20 cellular contexts compared by ENCODE assay signal in the genomic region with DNA sequence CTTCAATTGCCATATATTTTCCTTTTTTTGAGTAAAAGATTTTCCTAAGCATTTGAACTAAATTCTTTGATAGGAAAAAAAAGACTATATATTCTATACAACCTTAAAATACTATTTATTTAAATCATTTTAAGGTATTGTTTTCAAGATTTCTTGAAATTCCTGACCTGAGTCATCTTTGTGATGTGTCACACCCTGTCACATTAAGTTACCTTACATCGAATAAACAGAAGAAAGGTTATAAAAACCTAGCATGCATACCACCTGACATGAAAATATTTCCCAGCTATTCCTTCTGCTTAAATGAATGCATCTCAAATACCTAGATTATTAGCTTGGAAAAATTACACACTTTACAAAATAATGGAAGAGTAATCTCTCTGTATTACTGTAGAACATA.
A peak's percentile ranks its signal among the peaks of the same experiment; 100 is the strongest.
DNase-seq lines count a peak whose midpoint lies in the region; ATAC-seq and TF ChIP-seq lines count a peak whose summit lies in the region.
"Had no signal": no experiment of that assay in that cellular context is flagged by ENCODE, and none has a peak within 500 bp of the region (broad histone marks: within the 10 kb centered on the region; RNA-seq: fewer than 3 reads in every experiment).

No MANE protein-coding gene starts in this region.

- CTCF ChIA-PET in SK-N-SH (lab: Yijun Ruan, JAX) = no interaction called here
- CTCF ChIA-PET in RWPE1 (lab: Yijun Ruan, JAX) = interaction anchor here (0.5 kb wide), 1 partner anchor 16 kb away, joined by 7 read pairs; no protein-coding TSS in a partner anchor

- H3K9me3 ChIP-seq in SK-N-SH = no peaks in the 10 kb centered on the region

- TF ChIP-seq RAD21 in SK-N-SH (IDR thresholded peaks at IDR 0.05; ENCODE audit: low read length) = no peak

- no peak for TF ChIP-seq EP300 in SK-N-SH (IDR thresholded peaks at IDR 0.05; ENCODE audit: borderline replicate concordance in 1 of 2, low read depth in 1 of 2, low read length in 1 of 2)

- H2AFZ ChIP-seq in SK-N-SH (ENCODE audit: low read depth) = no peak overlapping the region

- no peak overlapping the region for H3K9ac ChIP-seq in SK-N-SH

- no peak overlapping the region for H3K4me3 ChIP-seq in SK-N-SH (ENCODE audit: low read depth in 2 of 2, low read length in 1 of 2)

- POLR2A ChIA-PET in SK-N-SH (lab: Yijun Ruan, JAX) = no interaction called here
- POLR2A ChIA-PET in RWPE1 (lab: Yijun Ruan, JAX; ENCODE audit: low non-redundant PET) = no interaction called here

- no peaks in the 10 kb centered on the region for H4K20me1 ChIP-seq in SK-N-SH (ENCODE audit: insufficient read depth)

- no peaks in the 10 kb centered on the region for H3K79me2 ChIP-seq in SK-N-SH (ENCODE audit: insufficient read depth)

- no peak overlapping the region for H3K4me2 ChIP-seq in SK-N-SH

- no peaks in the 10 kb centered on the region for H3K27me3 ChIP-seq in SK-N-SH (ENCODE audit: insufficient read depth)

- no peaks in the 10 kb centered on the region for H3K36me3 ChIP-seq in SK-N-SH (replicated peaks in 1 of 2; ENCODE audit: control insufficient read depth in 1 of 2, insufficient read depth in 2 of 2, low read length in 1 of 2)

- no peaks in the 10 kb centered on the region for H3K9me2 ChIP-seq in SK-N-SH

- no peaks in the 10 kb centered on the region for H3F3A ChIP-seq in SK-N-SH (replicated peaks; ENCODE audit: insufficient read depth)

- TF ChIP-seq CTCF in SK-N-SH (IDR thresholded peaks at IDR 0.05) (no peak), RWPE1 (conservative IDR thresholded peaks at IDR 0.05; ENCODE audit: low read depth) (no peak)

- H3K4me1 ChIP-seq in SK-N-SH (ENCODE audit: control insufficient read depth in 1 of 2, insufficient read depth in 2 of 2, low read depth in 1 of 2, low read length in 1 of 2) = no peaks in the 10 kb centered on the region; a peak in 1 of 4 replicates

- ATAC-seq in SK-N-SH treated with all-trans-retinoic acid at 6 μM for 48 hours = 0 out of 3 replicates have a peak, but pooled peaks have one; percentile 28
- no peak for ATAC-seq in HG03521 (IDR thresholded peaks at IDR 0.05; ENCODE audit: unreplicated experiment)
- ATAC-seq: HepG2 had no signal

- 67% methylated on average over 1 of the region's 1 CpG for WGBS in SK-N-SH (ENCODE audit: low lambda C conversion rate)

- H3K27ac ChIP-seq in SK-N-SH (ENCODE audit: low read depth in 2 of 2, low read length in 1 of 2) (no peak overlapping the region), RWPE1 (no peak overlapping the region)

- DNase-seq in SK-N-SH (no peak), RWPE1 (ENCODE audit: low spot score) (peak; percentile 4), kidney tubule cell (ENCODE audit: low spot score) (peak; percentile 20), NOMO-1 (lab: John Stamatoyannopoulos, UW; ENCODE audit: unreplicated experiment in 2 of 2) (no peak), foreskin melanocyte (no peak), iPS-NIHi7 (ENCODE audit: extremely low spot score) (no peak)
- DNase-seq: 8988T, ACHN, Calu3, DMS79 treated with DMSO at 0.1 percent for 48 hours, Karpas-422, MM.1S, NCI-H2029, NCI-H446, NCI-H524 treated with DMSO at 0.1 percent for 48 hours, NCI-H774, SHP77 treated with DMSO at 0.1 percent for 48 hours had no signal

TF ChIP-seq in SK-N-SH treated with all-trans-retinoic acid at 6 μM for 48 hours, 23 proteins besides CTCF, POLR2A, EP300 and RAD21:
- TF ChIP-seq, protein P1, sequence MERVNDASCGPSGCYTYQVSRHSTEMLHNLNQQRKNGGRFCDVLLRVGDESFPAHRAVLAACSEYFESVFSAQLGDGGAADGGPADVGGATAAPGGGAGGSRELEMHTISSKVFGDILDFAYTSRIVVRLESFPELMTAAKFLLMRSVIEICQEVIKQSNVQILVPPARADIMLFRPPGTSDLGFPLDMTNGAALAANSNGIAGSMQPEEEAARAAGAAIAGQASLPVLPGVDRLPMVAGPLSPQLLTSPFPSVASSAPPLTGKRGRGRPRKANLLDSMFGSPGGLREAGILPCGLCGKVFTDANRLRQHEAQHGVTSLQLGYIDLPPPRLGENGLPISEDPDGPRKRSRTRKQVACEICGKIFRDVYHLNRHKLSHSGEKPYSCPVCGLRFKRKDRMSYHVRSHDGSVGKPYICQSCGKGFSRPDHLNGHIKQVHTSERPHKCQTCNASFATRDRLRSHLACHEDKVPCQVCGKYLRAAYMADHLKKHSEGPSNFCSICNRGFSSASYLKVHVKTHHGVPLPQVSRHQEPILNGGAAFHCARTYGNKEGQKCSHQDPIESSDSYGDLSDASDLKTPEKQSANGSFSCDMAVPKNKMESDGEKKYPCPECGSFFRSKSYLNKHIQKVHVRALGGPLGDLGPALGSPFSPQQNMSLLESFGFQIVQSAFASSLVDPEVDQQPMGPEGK (CRISPR knock-in tag; IDR thresholded peaks at IDR 0.05; ENCODE audit: borderline replicate concordance) = no peak
- no peak for TF ChIP-seq ZFP3 (CRISPR knock-in tag; IDR thresholded peaks at IDR 0.05)
- no peak for TF ChIP-seq SNAI2 (CRISPR knock-in tag; IDR thresholded peaks at IDR 0.05)
- TF ChIP-seq ZNF70 (CRISPR knock-in tag; IDR thresholded peaks at IDR 0.05) = no peak
TF ChIP-seq in SK-N-SH treated with all-trans-retinoic acid at 6 μM for 48 hours: peak in this region for 0.

TF ChIP-seq in SK-N-SH, 30 proteins besides CTCF, POLR2A, EP300 and RAD21:
- TF ChIP-seq GATA2 (CRISPR knock-in tag; IDR thresholded peaks at IDR 0.05) = no peak
- TF ChIP-seq FOXM1 (IDR thresholded peaks at IDR 0.05; ENCODE audit: low read depth) = no peak
- TF ChIP-seq JUND (IDR thresholded peaks at IDR 0.05) = no peak

Comparison
In these comparisons a context has a peak if more than half of its experiments do, and no peak if none do; other contexts are left out.
1. DNase-seq: peak in RWPE1 (single experiment) and kidney tubule cell (single experiment); none in SK-N-SH (single experiment), NOMO-1 (0 of 2), foreskin melanocyte (single experiment) and iPS-NIHi7 (single experiment).